24 cellular contexts compared by ENCODE assay signal in the genomic region with DNA sequence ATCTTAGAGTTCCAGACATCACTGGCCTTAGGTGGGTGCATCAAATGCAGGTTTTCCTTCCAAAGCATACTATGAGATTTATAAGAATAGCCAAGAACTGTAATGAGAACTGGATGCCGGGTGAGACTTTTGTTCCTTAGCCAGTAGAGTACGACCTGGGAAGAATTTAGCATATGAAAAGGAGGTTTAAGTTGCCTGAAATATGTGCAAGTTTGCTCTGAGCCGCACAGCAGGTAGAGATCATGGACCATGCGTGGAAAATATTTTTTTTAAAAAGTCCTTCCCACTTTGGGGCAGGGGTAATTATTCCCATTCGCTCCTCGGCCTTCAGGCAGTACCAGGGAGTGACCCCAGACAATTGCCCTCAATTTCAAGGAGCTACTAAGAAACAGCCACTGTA. TPM values are rescaled to one million over a fixed set of nuclear protein-coding genes. Genes with fewer than 3 reads are reported as not detected.
DNase-seq lines count a peak whose midpoint lies in the region; FAIRE-seq and TF ChIP-seq lines count a peak whose summit lies in the region.
"Had no signal": no experiment of that assay in that cellular context is flagged by ENCODE, and none has a peak within 500 bp of the region (broad histone marks: within the 10 kb centered on the region; RNA-seq: fewer than 3 reads in every experiment).

No MANE protein-coding gene starts in this region.

- H3K4me2 ChIP-seq in astrocyte (ENCODE audit: low read length) = no peak overlapping the region

- H3K27me3 ChIP-seq in cardiac muscle cell (no peaks in the 10 kb centered on the region), astrocyte (ENCODE audit: insufficient read depth, low read length) (no peaks in the 10 kb centered on the region), layer of hippocampus (ENCODE audit: control insufficient read depth, insufficient read depth, low read length) (no peaks in the 10 kb centered on the region), uterus (no peaks in the 10 kb centered on the region)
- H3K27me3 ChIP-seq: BE2C had no signal

- intact Hi-C loops in cardiac septum (cut with DNase I) (no loop called here), uterus (cut with DNase I; ENCODE audit: low total_unique reads) (no loop called here)

- H3K79me2 ChIP-seq in astrocyte (ENCODE audit: insufficient read depth, low read length) = no peaks in the 10 kb centered on the region

- H4K20me1 ChIP-seq in astrocyte (ENCODE audit: insufficient read depth, low read length) = no peaks in the 10 kb centered on the region

- no peak for TF ChIP-seq CTCF in cardiac muscle cell (IDR thresholded peaks at IDR 0.05; ENCODE audit: low read depth, low read length)
- no peak for TF ChIP-seq CTCF in astrocyte (IDR thresholded peaks at IDR 0.05; ENCODE audit: insufficient read depth, low read depth, low read length)
- TF ChIP-seq CTCF in glutamatergic neuron (IDR thresholded peaks at IDR 0.05; ENCODE audit: partially characterized antibody, unreplicated experiment) = no peak
- TF ChIP-seq CTCF in uterus (IDR thresholded peaks at IDR 0.05) = no peak

- H3K36me3 ChIP-seq in cardiac muscle cell = no peaks in the 10 kb centered on the region
- H3K36me3 ChIP-seq in astrocyte (ENCODE audit: insufficient read depth, low read length) = no peaks in the 10 kb centered on the region
- H3K36me3 ChIP-seq in uterus = no peaks in the 10 kb centered on the region
- H3K36me3 ChIP-seq: BE2C had no signal

- H3K9me3 Mint-ChIP-seq in astrocyte (ENCODE audit: unreplicated experiment) (no peaks in the 10 kb centered on the region), glutamatergic neuron (ENCODE audit: unreplicated experiment) (peaks cover 5% of the 10 kb centered on the region)
- H3K9me3 Mint-ChIP-seq: CD4-positive, alpha-beta T cell had no signal

- H3K27ac Mint-ChIP-seq in astrocyte (ENCODE audit: unreplicated experiment) (peak overlapping the region; percentile 13), glutamatergic neuron (ENCODE audit: unreplicated experiment) (no peak overlapping the region)
- H3K27ac Mint-ChIP-seq: CD4-positive, alpha-beta T cell had no signal

- H3K9ac ChIP-seq in astrocyte (ENCODE audit: low read length) = no peak overlapping the region

- TF ChIP-seq POLR2A in uterus (IDR thresholded peaks at IDR 0.05) = no peak

- H3K36me3 Mint-ChIP-seq in astrocyte (ENCODE audit: low read depth, unreplicated experiment) (no peaks in the 10 kb centered on the region), glutamatergic neuron (ENCODE audit: unreplicated experiment) (no peaks in the 10 kb centered on the region)

- no peak for DNase-seq in cardiac muscle cell (ENCODE audit: low read depth in 1 of 2, low spot score in 1 of 2)
- no peak for DNase-seq in cardiac septum (ENCODE audit: low spot score)
- DNase-seq in astrocyte (ENCODE audit: low read depth) = no peak
- no peak for DNase-seq in glutamatergic neuron
- no peak for DNase-seq in NCI-H82 treated with DMSO at 0.1 percent for 48 hours (lab: John Stamatoyannopoulos, UW; ENCODE audit: unreplicated experiment)
- DNase-seq in activated effector memory CD4-positive, alpha-beta T cell treated with Interleukin-2 at 50 U/mL for 16 hours = no peak
- no peak for DNase-seq in uterus
- DNase-seq: BE2C; Calu3; CD4-positive, alpha-beta T cell; GOT3; Kasumi-1; NCI-H1105 treated with DMSO at 0.1 percent for 48 hours; NCI-H1694 treated with DMSO at 0.1 percent for 48 hours; NCI-H2107; NCI-H226; NCI-H526 treated with DMSO at 0.1 percent for 48 hours; NK-92 treated with Interleukin-12 subunit alpha and Interleukin-12 subunit beta, amount 100 ng/mL, for 24 hours; PC-3 had no signal

- no peak overlapping the region for H2AFZ ChIP-seq in astrocyte (ENCODE audit: low read depth, low read length)

- H3K4me1 ChIP-seq in cardiac muscle cell (ENCODE audit: low read depth) (peaks cover 19% of the 10 kb centered on the region), astrocyte (ENCODE audit: insufficient read depth, low read length) (no peaks in the 10 kb centered on the region), uterus (no peaks in the 10 kb centered on the region)
- H3K4me1 ChIP-seq: BE2C had no signal

- H3K4me3 ChIP-seq in cardiac muscle cell = no peak overlapping the region
- H3K4me3 ChIP-seq in astrocyte (ENCODE audit: insufficient read depth, low read depth, low read length) = no peak overlapping the region
- H3K4me3 ChIP-seq in uterus = no peak overlapping the region
- H3K4me3 ChIP-seq: GM12878 had no signal

- no peak overlapping the region for H3K4me3 Mint-ChIP-seq in astrocyte (ENCODE audit: unreplicated experiment)
- no peak overlapping the region for H3K4me3 Mint-ChIP-seq in glutamatergic neuron (ENCODE audit: unreplicated experiment)
- H3K4me3 Mint-ChIP-seq: CD4-positive, alpha-beta T cell had no signal

- peak overlapping the region; percentile 89 for H3K27ac ChIP-seq in cardiac muscle cell
- H3K27ac ChIP-seq in astrocyte (ENCODE audit: low read depth, low read length) = no peak overlapping the region
- H3K27ac ChIP-seq in layer of hippocampus (ENCODE audit: low read depth, low read length) = peak overlapping the region; percentile 30
- H3K27ac ChIP-seq in uterus = no peak overlapping the region
- H3K27ac ChIP-seq: 22Rv1, RWPE1 had no signal

- H3K4me1 Mint-ChIP-seq in astrocyte (ENCODE audit: low read depth, unreplicated experiment) = peaks cover 14% of the 10 kb centered on the region
- H3K4me1 Mint-ChIP-seq in glutamatergic neuron (ENCODE audit: low read depth, unreplicated experiment) = peaks cover 2% of the 10 kb centered on the region

- H3K9me3 ChIP-seq in cardiac muscle cell (ENCODE audit: low read depth) (no peaks in the 10 kb centered on the region), astrocyte (ENCODE audit: insufficient read depth, low read depth, low read length) (no peaks in the 10 kb centered on the region), uterus (no peaks in the 10 kb centered on the region)
- H3K9me3 ChIP-seq: BE2C had no signal

- no peak for FAIRE-seq in astrocyte (lab: Jason Lieb, UNC)
- FAIRE-seq: GM12878 had no signal

- H3K27me3 Mint-ChIP-seq in astrocyte (ENCODE audit: low read depth, unreplicated experiment) (no peaks in the 10 kb centered on the region), glutamatergic neuron (ENCODE audit: unreplicated experiment) (no peaks in the 10 kb centered on the region)
- H3K27me3 Mint-ChIP-seq: CD4-positive, alpha-beta T cell; IgD-negative memory B cell had no signal

RNA-seq across cellular contexts. Expression of gene PHC1, which starts 7.5 kb away (rescaled TPM):
- 44.3 and 51.7 TPM in 2 replicates for total RNA-seq in cardiac muscle cell
- polyA plus RNA-seq in cardiac muscle cell = 37.5 and 47.0 TPM in 2 replicates
- total RNA-seq in cardiac septum = 25.5 TPM
- 34.7 and 35.4 TPM in 2 replicates for total RNA-seq in astrocyte
- total RNA-seq in glutamatergic neuron (ENCODE audit: unreplicated experiment) = 59.8 TPM
- total RNA-seq in uterus = 10 to 100 TPM; 27.7 to 82.0 (median 53.7) TPM

RNA-seq across cellular contexts. Expression of gene M6PR, which starts 42.7 kb away (rescaled TPM):
- 69.4 and 108 TPM in 2 replicates for total RNA-seq in cardiac muscle cell
- polyA plus RNA-seq in cardiac muscle cell = 91.2 and 120 TPM in 2 replicates
- total RNA-seq in cardiac septum = 87.1 TPM
- 159 and 166 TPM in 2 replicates for total RNA-seq in astrocyte
- 98.8 TPM for total RNA-seq in glutamatergic neuron (ENCODE audit: unreplicated experiment)
- 100 to 1,000 TPM in 1 of 4 donors, 10 to 100 TPM in 3; 45.9 to 128 (median 75.4) TPM for total RNA-seq in uterus

Comparison
In these comparisons a context has a peak if more than half of its experiments do, and no peak if none do; other contexts are left out.
1. H3K27ac ChIP-seq: peak in cardiac muscle cell (single experiment) and layer of hippocampus (single experiment); none in astrocyte (single experiment) and uterus (0 of 2).